ENCODE assay signal across 1 cellular context in the genomic region with DNA sequence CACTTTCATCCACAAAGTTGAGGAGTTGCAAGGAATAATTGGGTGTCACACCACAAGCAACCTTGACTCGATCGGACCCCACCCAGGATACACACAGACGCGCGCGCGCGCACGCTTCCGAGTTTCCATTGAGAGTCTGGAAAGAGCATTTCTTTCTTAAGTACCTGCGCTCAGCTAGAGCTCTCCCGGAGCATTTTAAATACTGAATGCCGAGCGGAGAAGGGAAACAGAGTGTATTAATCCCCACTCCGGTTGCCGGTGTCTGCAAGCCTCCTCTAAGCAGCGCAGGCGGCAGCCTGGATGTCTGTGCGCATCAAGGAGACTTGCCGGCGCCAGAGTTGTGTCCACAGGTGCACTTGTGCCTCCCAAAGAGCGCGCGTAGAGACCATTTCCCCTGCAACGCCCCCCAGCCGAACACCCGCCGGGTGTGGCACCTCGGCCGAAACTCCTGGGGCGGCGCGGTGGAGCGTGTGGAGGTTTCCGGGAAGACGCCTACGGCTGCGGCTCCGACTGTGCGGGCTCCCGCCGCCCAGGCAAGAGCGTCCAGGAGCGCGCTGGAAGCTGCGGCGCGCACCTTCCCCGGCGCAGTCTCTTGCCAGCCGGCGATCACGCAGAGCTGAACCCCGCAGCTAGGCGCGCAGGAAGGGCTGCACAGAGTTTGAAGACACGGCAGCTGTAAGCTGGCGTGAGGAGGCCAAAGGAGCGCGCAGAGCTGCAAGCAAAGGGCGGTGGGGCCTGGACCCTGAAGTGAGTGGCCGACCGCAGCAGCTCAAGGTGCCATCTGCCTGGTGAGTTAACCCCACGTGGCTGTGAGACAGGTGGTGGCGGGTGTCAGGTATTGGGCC.
TF ChIP-seq lines count a peak whose summit lies in the region.

No MANE protein-coding gene starts in this region.

TF ChIP-seq in WTC11, 78 proteins besides CTCF, POLR2A, EP300 and RAD21 (continued from another document):
- TF ChIP-seq, protein P1, sequence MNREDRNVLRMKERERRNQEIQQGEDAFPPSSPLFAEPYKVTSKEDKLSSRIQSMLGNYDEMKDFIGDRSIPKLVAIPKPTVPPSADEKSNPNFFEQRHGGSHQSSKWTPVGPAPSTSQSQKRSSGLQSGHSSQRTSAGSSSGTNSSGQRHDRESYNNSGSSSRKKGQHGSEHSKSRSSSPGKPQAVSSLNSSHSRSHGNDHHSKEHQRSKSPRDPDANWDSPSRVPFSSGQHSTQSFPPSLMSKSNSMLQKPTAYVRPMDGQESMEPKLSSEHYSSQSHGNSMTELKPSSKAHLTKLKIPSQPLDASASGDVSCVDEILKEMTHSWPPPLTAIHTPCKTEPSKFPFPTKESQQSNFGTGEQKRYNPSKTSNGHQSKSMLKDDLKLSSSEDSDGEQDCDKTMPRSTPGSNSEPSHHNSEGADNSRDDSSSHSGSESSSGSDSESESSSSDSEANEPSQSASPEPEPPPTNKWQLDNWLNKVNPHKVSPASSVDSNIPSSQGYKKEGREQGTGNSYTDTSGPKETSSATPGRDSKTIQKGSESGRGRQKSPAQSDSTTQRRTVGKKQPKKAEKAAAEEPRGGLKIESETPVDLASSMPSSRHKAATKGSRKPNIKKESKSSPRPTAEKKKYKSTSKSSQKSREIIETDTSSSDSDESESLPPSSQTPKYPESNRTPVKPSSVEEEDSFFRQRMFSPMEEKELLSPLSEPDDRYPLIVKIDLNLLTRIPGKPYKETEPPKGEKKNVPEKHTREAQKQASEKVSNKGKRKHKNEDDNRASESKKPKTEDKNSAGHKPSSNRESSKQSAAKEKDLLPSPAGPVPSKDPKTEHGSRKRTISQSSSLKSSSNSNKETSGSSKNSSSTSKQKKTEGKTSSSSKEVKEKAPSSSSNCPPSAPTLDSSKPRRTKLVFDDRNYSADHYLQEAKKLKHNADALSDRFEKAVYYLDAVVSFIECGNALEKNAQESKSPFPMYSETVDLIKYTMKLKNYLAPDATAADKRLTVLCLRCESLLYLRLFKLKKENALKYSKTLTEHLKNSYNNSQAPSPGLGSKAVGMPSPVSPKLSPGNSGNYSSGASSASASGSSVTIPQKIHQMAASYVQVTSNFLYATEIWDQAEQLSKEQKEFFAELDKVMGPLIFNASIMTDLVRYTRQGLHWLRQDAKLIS (CRISPR knock-in tag; IDR thresholded peaks at IDR 0.05; ENCODE audit: borderline replicate concordance): no peak
- TF ChIP-seq JUN (CRISPR knock-in tag; IDR thresholded peaks at IDR 0.05): peak; percentile 50; the same call in 1 of the 2 replicates
- TF ChIP-seq, protein P2, sequence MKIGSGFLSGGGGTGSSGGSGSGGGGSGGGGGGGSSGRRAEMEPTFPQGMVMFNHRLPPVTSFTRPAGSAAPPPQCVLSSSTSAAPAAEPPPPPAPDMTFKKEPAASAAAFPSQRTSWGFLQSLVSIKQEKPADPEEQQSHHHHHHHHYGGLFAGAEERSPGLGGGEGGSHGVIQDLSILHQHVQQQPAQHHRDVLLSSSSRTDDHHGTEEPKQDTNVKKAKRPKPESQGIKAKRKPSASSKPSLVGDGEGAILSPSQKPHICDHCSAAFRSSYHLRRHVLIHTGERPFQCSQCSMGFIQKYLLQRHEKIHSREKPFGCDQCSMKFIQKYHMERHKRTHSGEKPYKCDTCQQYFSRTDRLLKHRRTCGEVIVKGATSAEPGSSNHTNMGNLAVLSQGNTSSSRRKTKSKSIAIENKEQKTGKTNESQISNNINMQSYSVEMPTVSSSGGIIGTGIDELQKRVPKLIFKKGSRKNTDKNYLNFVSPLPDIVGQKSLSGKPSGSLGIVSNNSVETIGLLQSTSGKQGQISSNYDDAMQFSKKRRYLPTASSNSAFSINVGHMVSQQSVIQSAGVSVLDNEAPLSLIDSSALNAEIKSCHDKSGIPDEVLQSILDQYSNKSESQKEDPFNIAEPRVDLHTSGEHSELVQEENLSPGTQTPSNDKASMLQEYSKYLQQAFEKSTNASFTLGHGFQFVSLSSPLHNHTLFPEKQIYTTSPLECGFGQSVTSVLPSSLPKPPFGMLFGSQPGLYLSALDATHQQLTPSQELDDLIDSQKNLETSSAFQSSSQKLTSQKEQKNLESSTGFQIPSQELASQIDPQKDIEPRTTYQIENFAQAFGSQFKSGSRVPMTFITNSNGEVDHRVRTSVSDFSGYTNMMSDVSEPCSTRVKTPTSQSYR (CRISPR knock-in tag; IDR thresholded peaks at IDR 0.05): no peak
- TF ChIP-seq, protein P3, sequence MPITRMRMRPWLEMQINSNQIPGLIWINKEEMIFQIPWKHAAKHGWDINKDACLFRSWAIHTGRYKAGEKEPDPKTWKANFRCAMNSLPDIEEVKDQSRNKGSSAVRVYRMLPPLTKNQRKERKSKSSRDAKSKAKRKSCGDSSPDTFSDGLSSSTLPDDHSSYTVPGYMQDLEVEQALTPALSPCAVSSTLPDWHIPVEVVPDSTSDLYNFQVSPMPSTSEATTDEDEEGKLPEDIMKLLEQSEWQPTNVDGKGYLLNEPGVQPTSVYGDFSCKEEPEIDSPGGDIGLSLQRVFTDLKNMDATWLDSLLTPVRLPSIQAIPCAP (CRISPR knock-in tag; IDR thresholded peaks at IDR 0.05): no peak
- TF ChIP-seq FOXJ3 (CRISPR knock-in tag; IDR thresholded peaks at IDR 0.05; ENCODE audit: borderline replicate concordance): no peak
- TF ChIP-seq FOXK1 (CRISPR knock-in tag; IDR thresholded peaks at IDR 0.05): peak; percentile 46; the same call in 1 of the 2 replicates
- peak; percentile 96 for TF ChIP-seq ETV6 (CRISPR knock-in tag; IDR thresholded peaks at IDR 0.05)
- TF ChIP-seq TEAD1 (CRISPR knock-in tag; IDR thresholded peaks at IDR 0.05): peak; percentile 5; the same call in 1 of the 2 replicates
- no peak for TF ChIP-seq ESRRA (CRISPR knock-in tag; IDR thresholded peaks at IDR 0.05; ENCODE audit: borderline replicate concordance)
- TF ChIP-seq, protein P4, sequence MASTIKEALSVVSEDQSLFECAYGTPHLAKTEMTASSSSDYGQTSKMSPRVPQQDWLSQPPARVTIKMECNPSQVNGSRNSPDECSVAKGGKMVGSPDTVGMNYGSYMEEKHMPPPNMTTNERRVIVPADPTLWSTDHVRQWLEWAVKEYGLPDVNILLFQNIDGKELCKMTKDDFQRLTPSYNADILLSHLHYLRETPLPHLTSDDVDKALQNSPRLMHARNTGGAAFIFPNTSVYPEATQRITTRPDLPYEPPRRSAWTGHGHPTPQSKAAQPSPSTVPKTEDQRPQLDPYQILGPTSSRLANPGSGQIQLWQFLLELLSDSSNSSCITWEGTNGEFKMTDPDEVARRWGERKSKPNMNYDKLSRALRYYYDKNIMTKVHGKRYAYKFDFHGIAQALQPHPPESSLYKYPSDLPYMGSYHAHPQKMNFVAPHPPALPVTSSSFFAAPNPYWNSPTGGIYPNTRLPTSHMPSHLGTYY (CRISPR knock-in tag; IDR thresholded peaks at IDR 0.05): no peak
- no peak for TF ChIP-seq NFYB (CRISPR knock-in tag; conservative IDR thresholded peaks at IDR 0.05; ENCODE audit: low read depth)
- TF ChIP-seq, protein P5, sequence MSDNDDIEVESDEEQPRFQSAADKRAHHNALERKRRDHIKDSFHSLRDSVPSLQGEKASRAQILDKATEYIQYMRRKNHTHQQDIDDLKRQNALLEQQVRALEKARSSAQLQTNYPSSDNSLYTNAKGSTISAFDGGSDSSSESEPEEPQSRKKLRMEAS (CRISPR knock-in tag; IDR thresholded peaks at IDR 0.05): peak; percentile 70
- TF ChIP-seq FOXP1 (CRISPR knock-in tag; IDR thresholded peaks at IDR 0.05; ENCODE audit: borderline replicate concordance): peak; percentile 65; the same call in 1 of the 2 replicates
- TF ChIP-seq, protein P6, sequence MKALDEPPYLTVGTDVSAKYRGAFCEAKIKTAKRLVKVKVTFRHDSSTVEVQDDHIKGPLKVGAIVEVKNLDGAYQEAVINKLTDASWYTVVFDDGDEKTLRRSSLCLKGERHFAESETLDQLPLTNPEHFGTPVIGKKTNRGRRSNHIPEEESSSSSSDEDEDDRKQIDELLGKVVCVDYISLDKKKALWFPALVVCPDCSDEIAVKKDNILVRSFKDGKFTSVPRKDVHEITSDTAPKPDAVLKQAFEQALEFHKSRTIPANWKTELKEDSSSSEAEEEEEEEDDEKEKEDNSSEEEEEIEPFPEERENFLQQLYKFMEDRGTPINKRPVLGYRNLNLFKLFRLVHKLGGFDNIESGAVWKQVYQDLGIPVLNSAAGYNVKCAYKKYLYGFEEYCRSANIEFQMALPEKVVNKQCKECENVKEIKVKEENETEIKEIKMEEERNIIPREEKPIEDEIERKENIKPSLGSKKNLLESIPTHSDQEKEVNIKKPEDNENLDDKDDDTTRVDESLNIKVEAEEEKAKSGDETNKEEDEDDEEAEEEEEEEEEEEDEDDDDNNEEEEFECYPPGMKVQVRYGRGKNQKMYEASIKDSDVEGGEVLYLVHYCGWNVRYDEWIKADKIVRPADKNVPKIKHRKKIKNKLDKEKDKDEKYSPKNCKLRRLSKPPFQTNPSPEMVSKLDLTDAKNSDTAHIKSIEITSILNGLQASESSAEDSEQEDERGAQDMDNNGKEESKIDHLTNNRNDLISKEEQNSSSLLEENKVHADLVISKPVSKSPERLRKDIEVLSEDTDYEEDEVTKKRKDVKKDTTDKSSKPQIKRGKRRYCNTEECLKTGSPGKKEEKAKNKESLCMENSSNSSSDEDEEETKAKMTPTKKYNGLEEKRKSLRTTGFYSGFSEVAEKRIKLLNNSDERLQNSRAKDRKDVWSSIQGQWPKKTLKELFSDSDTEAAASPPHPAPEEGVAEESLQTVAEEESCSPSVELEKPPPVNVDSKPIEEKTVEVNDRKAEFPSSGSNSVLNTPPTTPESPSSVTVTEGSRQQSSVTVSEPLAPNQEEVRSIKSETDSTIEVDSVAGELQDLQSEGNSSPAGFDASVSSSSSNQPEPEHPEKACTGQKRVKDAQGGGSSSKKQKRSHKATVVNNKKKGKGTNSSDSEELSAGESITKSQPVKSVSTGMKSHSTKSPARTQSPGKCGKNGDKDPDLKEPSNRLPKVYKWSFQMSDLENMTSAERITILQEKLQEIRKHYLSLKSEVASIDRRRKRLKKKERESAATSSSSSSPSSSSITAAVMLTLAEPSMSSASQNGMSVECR (CRISPR knock-in tag; IDR thresholded peaks at IDR 0.05; ENCODE audit: borderline replicate concordance): peak; percentile 19; the same call in 1 of the 2 replicates
- TF ChIP-seq, protein P7, sequence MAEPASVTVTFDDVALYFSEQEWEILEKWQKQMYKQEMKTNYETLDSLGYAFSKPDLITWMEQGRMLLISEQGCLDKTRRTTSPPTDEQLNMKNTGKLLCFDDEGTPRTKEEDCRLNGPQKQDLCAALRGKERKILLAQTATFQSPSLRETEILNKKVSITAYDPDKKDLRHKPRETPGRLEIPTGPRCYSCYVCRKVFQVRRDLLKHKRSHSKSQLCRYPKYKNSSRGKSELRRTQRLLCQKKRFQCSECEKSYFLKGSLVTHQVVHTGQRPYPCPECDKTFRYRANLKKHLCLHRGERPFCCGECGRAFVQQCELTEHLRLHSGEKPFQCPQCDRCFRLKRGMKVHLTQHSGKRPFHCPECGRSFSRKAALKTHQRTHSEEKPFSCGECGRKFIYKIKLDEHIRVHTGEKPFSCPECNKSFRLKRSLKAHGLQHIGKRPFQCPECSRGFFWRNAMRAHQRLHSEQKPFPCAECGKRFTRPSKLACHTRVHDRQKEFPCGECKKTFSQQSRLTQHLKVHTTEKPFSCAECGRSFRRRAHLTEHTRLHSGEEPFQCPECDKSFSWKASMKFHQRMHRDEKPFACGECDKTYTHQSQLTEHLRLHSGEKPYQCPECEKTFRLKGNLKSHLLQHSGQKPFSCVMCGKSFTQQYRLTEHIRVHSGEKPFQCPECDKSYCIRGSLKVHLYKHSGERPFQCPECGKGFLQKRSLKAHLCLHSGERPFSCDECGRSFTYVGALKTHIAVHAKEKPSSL (CRISPR knock-in tag; conservative IDR thresholded peaks at IDR 0.05): no peak
- TF ChIP-seq, protein P8, sequence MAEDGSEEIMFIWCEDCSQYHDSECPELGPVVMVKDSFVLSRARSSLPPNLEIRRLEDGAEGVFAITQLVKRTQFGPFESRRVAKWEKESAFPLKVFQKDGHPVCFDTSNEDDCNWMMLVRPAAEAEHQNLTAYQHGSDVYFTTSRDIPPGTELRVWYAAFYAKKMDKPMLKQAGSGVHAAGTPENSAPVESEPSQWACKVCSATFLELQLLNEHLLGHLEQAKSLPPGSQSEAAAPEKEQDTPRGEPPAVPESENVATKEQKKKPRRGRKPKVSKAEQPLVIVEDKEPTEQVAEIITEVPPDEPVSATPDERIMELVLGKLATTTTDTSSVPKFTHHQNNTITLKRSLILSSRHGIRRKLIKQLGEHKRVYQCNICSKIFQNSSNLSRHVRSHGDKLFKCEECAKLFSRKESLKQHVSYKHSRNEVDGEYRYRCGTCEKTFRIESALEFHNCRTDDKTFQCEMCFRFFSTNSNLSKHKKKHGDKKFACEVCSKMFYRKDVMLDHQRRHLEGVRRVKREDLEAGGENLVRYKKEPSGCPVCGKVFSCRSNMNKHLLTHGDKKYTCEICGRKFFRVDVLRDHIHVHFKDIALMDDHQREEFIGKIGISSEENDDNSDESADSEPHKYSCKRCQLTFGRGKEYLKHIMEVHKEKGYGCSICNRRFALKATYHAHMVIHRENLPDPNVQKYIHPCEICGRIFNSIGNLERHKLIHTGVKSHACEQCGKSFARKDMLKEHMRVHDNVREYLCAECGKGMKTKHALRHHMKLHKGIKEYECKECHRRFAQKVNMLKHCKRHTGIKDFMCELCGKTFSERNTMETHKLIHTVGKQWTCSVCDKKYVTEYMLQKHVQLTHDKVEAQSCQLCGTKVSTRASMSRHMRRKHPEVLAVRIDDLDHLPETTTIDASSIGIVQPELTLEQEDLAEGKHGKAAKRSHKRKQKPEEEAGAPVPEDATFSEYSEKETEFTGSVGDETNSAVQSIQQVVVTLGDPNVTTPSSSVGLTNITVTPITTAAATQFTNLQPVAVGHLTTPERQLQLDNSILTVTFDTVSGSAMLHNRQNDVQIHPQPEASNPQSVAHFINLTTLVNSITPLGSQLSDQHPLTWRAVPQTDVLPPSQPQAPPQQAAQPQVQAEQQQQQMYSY (CRISPR knock-in tag; IDR thresholded peaks at IDR 0.05): 0 out of 2 replicates have a peak, but pooled peaks have one; percentile 48
- TF ChIP-seq, protein P9, sequence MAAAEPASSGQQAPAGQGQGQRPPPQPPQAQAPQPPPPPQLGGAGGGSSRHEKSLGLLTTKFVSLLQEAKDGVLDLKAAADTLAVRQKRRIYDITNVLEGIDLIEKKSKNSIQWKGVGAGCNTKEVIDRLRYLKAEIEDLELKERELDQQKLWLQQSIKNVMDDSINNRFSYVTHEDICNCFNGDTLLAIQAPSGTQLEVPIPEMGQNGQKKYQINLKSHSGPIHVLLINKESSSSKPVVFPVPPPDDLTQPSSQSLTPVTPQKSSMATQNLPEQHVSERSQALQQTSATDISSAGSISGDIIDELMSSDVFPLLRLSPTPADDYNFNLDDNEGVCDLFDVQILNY (CRISPR knock-in tag; IDR thresholded peaks at IDR 0.05): peak; percentile 51; the same call in 1 of the 2 replicates
- no peak; the same call in 1 of the 2 replicates for TF ChIP-seq SP1 (CRISPR knock-in tag; conservative IDR thresholded peaks at IDR 0.05)
- TF ChIP-seq, protein P10, sequence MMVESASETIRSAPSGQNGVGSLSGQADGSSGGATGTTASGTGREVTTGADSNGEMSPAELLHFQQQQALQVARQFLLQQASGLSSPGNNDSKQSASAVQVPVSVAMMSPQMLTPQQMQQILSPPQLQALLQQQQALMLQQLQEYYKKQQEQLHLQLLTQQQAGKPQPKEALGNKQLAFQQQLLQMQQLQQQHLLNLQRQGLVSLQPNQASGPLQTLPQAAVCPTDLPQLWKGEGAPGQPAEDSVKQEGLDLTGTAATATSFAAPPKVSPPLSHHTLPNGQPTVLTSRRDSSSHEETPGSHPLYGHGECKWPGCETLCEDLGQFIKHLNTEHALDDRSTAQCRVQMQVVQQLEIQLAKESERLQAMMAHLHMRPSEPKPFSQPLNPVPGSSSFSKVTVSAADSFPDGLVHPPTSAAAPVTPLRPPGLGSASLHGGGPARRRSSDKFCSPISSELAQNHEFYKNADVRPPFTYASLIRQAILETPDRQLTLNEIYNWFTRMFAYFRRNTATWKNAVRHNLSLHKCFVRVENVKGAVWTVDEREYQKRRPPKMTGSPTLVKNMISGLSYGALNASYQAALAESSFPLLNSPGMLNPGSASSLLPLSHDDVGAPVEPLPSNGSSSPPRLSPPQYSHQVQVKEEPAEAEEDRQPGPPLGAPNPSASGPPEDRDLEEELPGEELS (CRISPR knock-in tag; IDR thresholded peaks at IDR 0.05): peak; percentile 75; the same call in 1 of the 2 replicates
- TF ChIP-seq TEAD4 (CRISPR knock-in tag; IDR thresholded peaks at IDR 0.05): no peak
- peak; percentile 46; the same call in 1 of the 2 replicates for TF ChIP-seq KAT7 (CRISPR knock-in tag; IDR thresholded peaks at IDR 0.05; ENCODE audit: borderline replicate concordance)
- no peak for TF ChIP-seq GTF2I (CRISPR knock-in tag; conservative IDR thresholded peaks at IDR 0.05)
TF ChIP-seq in WTC11: peak in this region for 13.
